8 cellular contexts compared by ENCODE assay signal in genomic region chr12:47078733-47079364, GRCh38. TPM values are rescaled to one million over a fixed set of nuclear protein-coding genes. Genes with fewer than 3 reads are reported as not detected.
DNase-seq lines count a peak whose midpoint lies in the region; ATAC-seq and TF ChIP-seq lines count a peak whose summit lies in the region.

No MANE protein-coding gene starts in this region.

- H3K4me3 Mint-ChIP-seq in IgD-negative memory B cell (peak overlapping the region; percentile 92 to 98 (median 94)), neural crest cell (peak overlapping the region; percentile 87)
- H3K4me3 Mint-ChIP-seq in activated CD8-positive, alpha-beta T cell treated with anti-CD3 and anti-CD28 coated beads, Interleukin-2, amount 10 ng/mL, durations not matched to agents 7 days and 5 days, result peak overlapping the region; percentile 94

- H3K27ac Mint-ChIP-seq in IgD-negative memory B cell (peak overlapping the region; percentile 59 to 91 (median 85)), neural crest cell (ENCODE audit: unreplicated experiment) (no peak overlapping the region)
- H3K27ac Mint-ChIP-seq in activated CD8-positive, alpha-beta T cell treated with anti-CD3 and anti-CD28 coated beads, Interleukin-2, amount 10 ng/mL, durations not matched to agents 7 days and 5 days, result peak overlapping the region; percentile 89

- H3K27ac ChIP-seq in AG04450 (ENCODE audit: low read depth, low read length), result peak overlapping the region; percentile 65
- H3K27ac ChIP-seq in esophagus squamous epithelium, result peak overlapping the region; percentile 78 to 96 (median 94)
- peak overlapping the region; percentile 96 for H3K27ac ChIP-seq in vagina

- TF ChIP-seq POLR2A in esophagus squamous epithelium (IDR thresholded peaks at IDR 0.05) (no peak), vagina (IDR thresholded peaks at IDR 0.05) (no peak)

- POLR2A ChIA-PET in AG04450 (lab: Yijun Ruan, JAX), result no interaction called here
- POLR2A ChIA-PET in activated CD8-positive, alpha-beta T cell treated with anti-CD3 and anti-CD28 coated beads, Interleukin-2, amount 10 ng/mL, durations not matched to agents 7 days and 5 days (lab: Charles Lee), result interaction anchor here (0.6 to 3.6 kb wide), 15 partner anchors 33 to 627 kb away, joined by 3 to 30 read pairs (median 5); partner anchors contain the start of gene RPAP3

- TF ChIP-seq CTCF in AG04450 (IDR thresholded peaks at IDR 0.05; ENCODE audit: low read depth, low read length) (no peak), esophagus squamous epithelium (IDR thresholded peaks at IDR 0.05) (no peak), neural crest cell (conservative IDR thresholded peaks at IDR 0.05) (no peak), vagina (IDR thresholded peaks at IDR 0.05) (no peak)

- peaks cover 0 to 59% (median 12%) of the 10 kb centered on the region in 3 donors for H3K4me1 ChIP-seq in esophagus squamous epithelium
- peaks cover 50% of the 10 kb centered on the region for H3K4me1 ChIP-seq in vagina

- H3K4me3 ChIP-seq in AG04450 (ENCODE audit: low read depth, low read length) (peak overlapping the region; percentile 80), esophagus squamous epithelium (peak overlapping the region; percentile 70 to 90 (median 83)), vagina (peak overlapping the region; percentile 67 to 77)

- H3K9me3 Mint-ChIP-seq in IgD-negative memory B cell (no peaks in the 10 kb centered on the region), neural crest cell (no peaks in the 10 kb centered on the region)
- H3K9me3 Mint-ChIP-seq in activated CD8-positive, alpha-beta T cell treated with anti-CD3 and anti-CD28 coated beads, Interleukin-2, amount 10 ng/mL, durations not matched to agents 7 days and 5 days (ENCODE audit: insufficient read depth), result no peaks in the 10 kb centered on the region

- H3K36me3 Mint-ChIP-seq in IgD-negative memory B cell, result no peaks in the 10 kb centered on the region
- peaks cover 32% of the 10 kb centered on the region for H3K36me3 Mint-ChIP-seq in activated CD8-positive, alpha-beta T cell treated with anti-CD3 and anti-CD28 coated beads, Interleukin-2, amount 10 ng/mL, durations not matched to agents 7 days and 5 days (ENCODE audit: low read depth)
- no peaks in the 10 kb centered on the region for H3K36me3 Mint-ChIP-seq in neural crest cell (ENCODE audit: low read depth)

- ATAC-seq in activated CD8-positive, alpha-beta T cell treated with anti-CD3 and anti-CD28 coated beads, Interleukin-2, amount 10 ng/mL, durations not matched to agents 7 days and 5 days, result peak; percentile 58
- ATAC-seq in HG03457 (IDR thresholded peaks at IDR 0.05; ENCODE audit: unreplicated experiment) (no peak), GM19455 (IDR thresholded peaks at IDR 0.05; ENCODE audit: unreplicated experiment) (no peak)

- no peaks in the 10 kb centered on the region for H3K27me3 ChIP-seq in AG04450 (ENCODE audit: control insufficient read depth, insufficient read depth, low read length)
- H3K27me3 ChIP-seq in esophagus squamous epithelium, result no peaks in the 10 kb centered on the region
- H3K27me3 ChIP-seq in vagina, result no peaks in the 10 kb centered on the region

- intact Hi-C loops in esophagus squamous epithelium (cut with DNase I), result loop anchor here (5.0 kb wide), 1 partner anchor 228 kb away; no protein-coding TSS in a partner anchor
- intact Hi-C loops in vagina (cut with DNase I), result loop anchor here (5.0 kb wide), 1 partner anchor 298 kb away; no protein-coding TSS in a partner anchor

- DNase-seq in AG04450 (ENCODE audit: low read depth, low spot score) (no peak), esophagus squamous epithelium (lab: John Stamatoyannopoulos, UW) (no peak), neural crest cell (ENCODE audit: low read depth, low spot score) (no peak), vagina (ENCODE audit: extremely low spot score in 2 of 2) (no peak)
- DNase-seq in activated CD8-positive, alpha-beta T cell treated with anti-CD3 and anti-CD28 coated beads, Interleukin-2, amount 10 ng/mL, durations not matched to agents 7 days and 5 days, result peak; percentile 61

- H3K27me3 Mint-ChIP-seq in IgD-negative memory B cell, result no peaks in the 10 kb centered on the region
- no peaks in the 10 kb centered on the region for H3K27me3 Mint-ChIP-seq in activated CD8-positive, alpha-beta T cell treated with anti-CD3 and anti-CD28 coated beads, Interleukin-2, amount 10 ng/mL, durations not matched to agents 7 days and 5 days (ENCODE audit: low read depth)
- H3K27me3 Mint-ChIP-seq in neural crest cell (ENCODE audit: low read depth), result peaks cover 67% of the 10 kb centered on the region

- H3K36me3 ChIP-seq in esophagus squamous epithelium (no peaks in the 10 kb centered on the region), vagina (no peaks in the 10 kb centered on the region)

- 2 to 3% methylated on average over 10 to 11 of the region's 12 CpGs for WGBS in esophagus squamous epithelium, 2 donors

- H3K9me3 ChIP-seq in AG04450 (ENCODE audit: control insufficient read depth, insufficient read depth, low read length) (no peaks in the 10 kb centered on the region), esophagus squamous epithelium (no peaks in the 10 kb centered on the region), vagina (no peaks in the 10 kb centered on the region)

- H3K4me1 Mint-ChIP-seq in IgD-negative memory B cell, result peaks cover 49 to 52% (median 51%) of the 10 kb centered on the region in 3 donors
- peaks cover 57% of the 10 kb centered on the region for H3K4me1 Mint-ChIP-seq in activated CD8-positive, alpha-beta T cell treated with anti-CD3 and anti-CD28 coated beads, Interleukin-2, amount 10 ng/mL, durations not matched to agents 7 days and 5 days (ENCODE audit: low read depth)
- peaks cover 39% of the 10 kb centered on the region for H3K4me1 Mint-ChIP-seq in neural crest cell

- CTCF ChIA-PET in AG04450 (lab: Charles Lee), result interaction anchor here (1.2 to 2.2 kb wide), 6 partner anchors 9 to 608 kb away, joined by 3 to 21 read pairs (median 4); no protein-coding TSS in a partner anchor
- CTCF ChIA-PET in activated CD8-positive, alpha-beta T cell treated with anti-CD3 and anti-CD28 coated beads, Interleukin-2, amount 10 ng/mL, durations not matched to agents 7 days and 5 days (lab: Charles Lee), result interaction anchor here (0.7 to 4.0 kb wide), 26 partner anchors 8 to 887 kb away, joined by 3 to 47 read pairs (median 4); no protein-coding TSS in a partner anchor

RNA-seq across cellular contexts. Expression of gene PCED1B, which starts 0.6 kb away (rescaled TPM):
- polyA plus RNA-seq in AG04450 (2011; rRNA removed) (0.88 and 1.1 TPM in 2 replicates), IgD-negative memory B cell (34.0 TPM)
- 0.92 and 1.8 TPM in 2 replicates for polyA minus RNA-seq in AG04450 (2011; rRNA and poly(A)+ RNA removed)
- 10 to 100 TPM; 72.1 to 74.2 TPM for total RNA-seq in activated CD8-positive, alpha-beta T cell treated with anti-CD3 and anti-CD28 coated beads, Interleukin-2, amount 10 ng/mL, durations not matched to agents 7 days and 5 days
- total RNA-seq in esophagus squamous epithelium (1 to 10 TPM in 3 of 4 donors, not detected in 1; 1.2 to 2.5 (median 2.3) TPM), neural crest cell (0.47 and 0.75 TPM in 2 replicates), vagina (6.9 TPM)

RNA-seq across cellular contexts. Expression of gene AMIGO2, which starts 0.9 kb away (rescaled TPM):
- polyA plus RNA-seq in AG04450 (2011; rRNA removed) (15.5 and 18.7 TPM in 2 replicates), IgD-negative memory B cell (7.4 TPM)
- polyA minus RNA-seq in AG04450 (2011; rRNA and poly(A)+ RNA removed), result 8.4 and 10.0 TPM in 2 replicates
- total RNA-seq in activated CD8-positive, alpha-beta T cell treated with anti-CD3 and anti-CD28 coated beads, Interleukin-2, amount 10 ng/mL, durations not matched to agents 7 days and 5 days, result 10 to 100 TPM; 10.2 TPM
- total RNA-seq in esophagus squamous epithelium (1 to 10 TPM; 1.6 to 4.8 (median 2.9) TPM), neural crest cell (4.8 and 5.4 TPM in 2 replicates), vagina (20.4 TPM)
